ENCODE assay signal across 8 cellular contexts in genomic region chr1:29708818-29709710, GRCh38.
A peak's percentile ranks its signal among the peaks of the same experiment; 100 is the strongest.
DNase-seq lines count a peak whose midpoint lies in the region; ATAC-seq, FAIRE-seq and TF ChIP-seq lines count a peak whose summit lies in the region.

No MANE protein-coding gene starts in this region.

- H3K4me2 ChIP-seq in smooth muscle cell, result peak overlapping the region; percentile 45

- TF ChIP-seq CTCF in bronchial epithelial cell (IDR thresholded peaks at IDR 0.05; ENCODE audit: insufficient read depth, low read length, severe bottlenecking), result no peak
- TF ChIP-seq CTCF in smooth muscle cell (IDR thresholded peaks at IDR 0.05; ENCODE audit: borderline replicate concordance, insufficient read depth, poor library complexity, severe bottlenecking), result no peak

- no peak for FAIRE-seq in bronchial epithelial cell (lab: Jason Lieb, UNC)

- H4K20me1 ChIP-seq in smooth muscle cell (ENCODE audit: low read depth), result no peaks in the 10 kb centered on the region

- no peaks in the 10 kb centered on the region for H3K9me3 ChIP-seq in smooth muscle cell (replicated peaks; ENCODE audit: low read depth)

- 46% methylated on average over 12 of the region's 12 CpGs for WGBS in smooth muscle cell (ENCODE audit: low lambda C conversion rate)

- peak overlapping the region; percentile 76 for H3K27ac ChIP-seq in smooth muscle cell (ENCODE audit: low read depth)

- H3K27me3 ChIP-seq in bronchial epithelial cell (ENCODE audit: control insufficient read depth, insufficient read depth, low read length) (no peaks in the 10 kb centered on the region), smooth muscle cell (ENCODE audit: low read depth) (peaks cover 16% of the 10 kb centered on the region)

- ATAC-seq in GM18868 (IDR thresholded peaks at IDR 0.05; ENCODE audit: unreplicated experiment) (no peak), GM21526 (IDR thresholded peaks at IDR 0.05; ENCODE audit: low FRiP score, unreplicated experiment) (no peak)

- H3F3A ChIP-seq in smooth muscle cell (ENCODE audit: low read depth), result no peaks in the 10 kb centered on the region

- H3K36me3 ChIP-seq in bronchial epithelial cell (ENCODE audit: control insufficient read depth, insufficient read depth, low read length) (no peaks in the 10 kb centered on the region), smooth muscle cell (ENCODE audit: low read depth) (no peaks in the 10 kb centered on the region)

- no peaks in the 10 kb centered on the region for H3K79me2 ChIP-seq in smooth muscle cell (ENCODE audit: low read depth)

- peak; percentile 18 to 44 for DNase-seq in NCI-H187 (lab: John Stamatoyannopoulos, UW)
- DNase-seq in NCI-H187 treated with DMSO at 0.1 percent for 48 hours (lab: John Stamatoyannopoulos, UW), result no peak
- peak; percentile 62 for DNase-seq in NCI-H2196 (lab: John Stamatoyannopoulos, UW; ENCODE audit: unreplicated experiment)
- DNase-seq in bronchial epithelial cell (ENCODE audit: low read depth), result peak; percentile 30
- no peak for DNase-seq in smooth muscle cell (lab: John Stamatoyannopoulos, UW; ENCODE audit: unreplicated experiment)
- DNase-seq in amygdala (lab: John Stamatoyannopoulos, UW), result no peak

- peak overlapping the region; percentile 16 for H3K9ac ChIP-seq in smooth muscle cell (ENCODE audit: low read depth)

- H3K4me1 ChIP-seq in smooth muscle cell (ENCODE audit: low read depth), result peaks cover 8% of the 10 kb centered on the region

- peak overlapping the region; percentile 32 for H2AFZ ChIP-seq in smooth muscle cell (ENCODE audit: low read depth)

- no peak overlapping the region for H3K4me3 ChIP-seq in bronchial epithelial cell (ENCODE audit: low read depth, low read length)
- H3K4me3 ChIP-seq in smooth muscle cell, result no peak overlapping the region

Comparison
In these comparisons a context has a peak if more than half of its experiments do, and no peak if none do; other contexts are left out.
1. DNase-seq: peak in NCI-H187 (2 of 2), NCI-H2196 (single experiment) and bronchial epithelial cell (single experiment); none in NCI-H187 treated with DMSO at 0.1 percent for 48 hours (single experiment), smooth muscle cell (single experiment) and amygdala (0 of 56).